In genomic region chr18:74179623-74180199, GRCh38 we compare ENCODE assay signal across 18 cellular contexts.
"Had no signal": no experiment of that assay in that cellular context is flagged by ENCODE, and none has a peak within 500 bp of the region (broad histone marks: within the 10 kb centered on the region; RNA-seq: fewer than 3 reads in every experiment).

No MANE protein-coding gene starts in this region.

- ATAC-seq: K562 had no signal

- H3K9me3 ChIP-seq: SK-N-SH had no signal

- H3K27ac ChIP-seq: HL-60, KMS-11 had no signal

- H3K4me3 ChIP-seq: K562 had no signal

- DNase-seq: Kasumi-1, MM.1S, NCI-H1092 treated with DMSO at 0.1 percent for 48 hours, NCI-H1436, NCI-H187, NCI-H2029, NCI-H2081 treated with DMSO at 0.1 percent for 48 hours, NCI-H2171 treated with DMSO at 0.1 percent for 48 hours, NCI-H345, NCI-H446 treated with DMSO at 0.1 percent for 48 hours, NCI-H510A treated with DMSO at 0.1 percent for 48 hours, NCI-H526, RPMI8226, SHP77, SK-N-SH had no signal
